In the genomic region with DNA sequence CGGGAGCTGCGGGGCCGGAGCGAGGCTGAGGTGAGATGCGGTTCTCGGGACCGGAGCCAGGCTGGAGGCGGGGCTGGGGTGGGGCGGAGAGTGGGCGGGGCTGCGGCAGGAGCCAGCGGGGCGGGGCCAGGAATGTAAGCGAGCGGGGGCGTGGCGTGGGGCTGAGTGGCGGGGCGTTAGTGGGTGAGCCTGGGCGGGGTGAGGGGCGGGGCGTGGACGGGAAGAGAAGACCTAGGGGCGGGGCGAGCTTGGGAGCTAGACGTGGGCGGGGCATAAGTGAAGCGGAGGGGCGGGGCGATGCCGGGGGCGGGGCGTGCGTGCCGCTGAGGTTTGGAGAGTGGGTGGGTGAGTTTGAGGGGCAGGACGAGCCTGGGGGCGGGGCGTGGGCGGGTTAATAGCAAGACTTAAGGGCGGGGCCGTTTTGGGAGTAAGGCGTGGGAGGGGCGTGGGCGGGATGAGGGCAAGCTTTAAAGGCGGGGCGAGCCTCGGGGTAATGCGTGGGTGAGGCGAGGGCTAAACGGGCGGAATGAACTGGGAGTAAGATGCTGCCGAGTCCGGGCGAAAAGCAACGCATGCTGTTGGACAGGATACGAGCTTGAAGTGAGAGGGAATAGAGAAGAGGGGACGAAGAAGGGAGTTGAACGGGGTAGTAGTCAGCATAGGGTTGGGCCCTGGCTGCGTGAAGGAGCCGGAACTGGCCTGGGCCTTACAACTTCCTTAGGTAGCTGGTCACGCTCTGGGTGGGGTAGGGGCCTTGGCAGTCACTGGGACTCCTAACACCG, we compare ENCODE assay signal across 8 cellular contexts. TPM values are rescaled to one million over a fixed set of nuclear protein-coding genes. Genes with fewer than 3 reads are reported as not detected.
DNase-seq lines count a peak whose midpoint lies in the region; ATAC-seq and TF ChIP-seq lines count a peak whose summit lies in the region.

No MANE protein-coding gene starts in this region.

- peak overlapping the region; percentile 70 for H3K4me3 ChIP-seq in AG04450 (ENCODE audit: low read depth, low read length)

- H3K9me3 ChIP-seq in AG04450 (ENCODE audit: control insufficient read depth, insufficient read depth, low read length) = no peaks in the 10 kb centered on the region

- TF ChIP-seq CTCF in AG04450 (IDR thresholded peaks at IDR 0.05; ENCODE audit: low read depth, low read length) = no peak

- peaks cover 4% of the 10 kb centered on the region for H3K27me3 ChIP-seq in AG04450 (ENCODE audit: control insufficient read depth, insufficient read depth, low read length)

- peak; percentile 94 for DNase-seq in AG04450 (ENCODE audit: low read depth, low spot score)
- peak; percentile 94 for DNase-seq in NCI-H446 treated with DMSO at 0.1 percent for 48 hours (lab: John Stamatoyannopoulos, UW)
- peak; percentile 97 for DNase-seq in activated CD4-positive, CD25-positive, alpha-beta regulatory T cell treated with anti-CD3 and anti-CD28 coated beads, Interleukin-2, amount 50 U/mL, for 72 hours
- peak; percentile 95 for DNase-seq in cerebellar cortex (ENCODE audit: low spot score)
- DNase-seq in kidney glomerular epithelial cell (lab: John Stamatoyannopoulos, UW) = peak; percentile 92
- peak; percentile 100 for DNase-seq in stimulated activated CD4-positive, alpha-beta T cell treated with anti-CD3 and anti-CD28 coated beads, Interleukin-15, amount 100 ng/mL, for 24 hours

- POLR2A ChIA-PET in AG04450 (lab: Yijun Ruan, JAX) = interaction anchor here (0.7 to 2.9 kb wide), 9 partner anchors 11 to 434 kb away, joined by 3 to 19 read pairs (median 5); a partner anchor contains a TSS

- ATAC-seq in GM18907 (IDR thresholded peaks at IDR 0.05; ENCODE audit: unreplicated experiment) (peak; percentile 39), HG03196 (IDR thresholded peaks at IDR 0.05; ENCODE audit: unreplicated experiment) (peak; percentile 34)

- CTCF ChIA-PET in AG04450 (lab: Charles Lee) = interaction anchor here (0.5 to 2.6 kb wide), 10 partner anchors 8 to 567 kb away, joined by 3 to 15 read pairs (median 10); a partner anchor contains a TSS

- H3K27ac ChIP-seq in AG04450 (ENCODE audit: low read depth, low read length) = peak overlapping the region; percentile 75

RNA-seq across cellular contexts. Expression of a gene that starts 0.6 kb away (rescaled TPM):
- polyA plus RNA-seq in AG04450 (2011; rRNA removed) = 12.1 and 17.7 TPM in 2 replicates
- polyA minus RNA-seq in AG04450 (2011; rRNA and poly(A)+ RNA removed) = 8.7 and 11.0 TPM in 2 replicates

RNA-seq across cellular contexts. Expression of a gene that starts 5.2 kb away (rescaled TPM):
- polyA plus RNA-seq in AG04450 (2011; rRNA removed) = 0.95 and 2.2 TPM in 2 replicates
- polyA minus RNA-seq in AG04450 (2011; rRNA and poly(A)+ RNA removed) = 0.78 and 1.0 TPM in 2 replicates

RNA-seq across cellular contexts. Expression of a gene that starts 6.1 kb away (rescaled TPM):
- 0.88 TPM in 1 of 2 replicates, not detected in the other for polyA plus RNA-seq in AG04450 (2011; rRNA removed)
- not detected in 2 replicates for polyA minus RNA-seq in AG04450 (2011; rRNA and poly(A)+ RNA removed)

RNA-seq across cellular contexts. Expression of a gene that starts 17.0 kb away (rescaled TPM):
- 5.6 and 6.2 TPM in 2 replicates for polyA plus RNA-seq in AG04450 (2011; rRNA removed)
- polyA minus RNA-seq in AG04450 (2011; rRNA and poly(A)+ RNA removed) = 9.0 and 9.8 TPM in 2 replicates

RNA-seq across cellular contexts. Expression of a gene that starts 22.8 kb away (rescaled TPM):
- 42.0 and 43.3 TPM in 2 replicates for polyA plus RNA-seq in AG04450 (2011; rRNA removed)
- 26.6 and 27.2 TPM in 2 replicates for polyA minus RNA-seq in AG04450 (2011; rRNA and poly(A)+ RNA removed)

Comparison
In these comparisons a context has a peak if more than half of its experiments do, and no peak if none do; other contexts are left out.
1. Peak in every context shown above with its lines: DNase-seq, ATAC-seq, H3K4me3 ChIP-seq and H3K27ac ChIP-seq.